In the genomic region with DNA sequence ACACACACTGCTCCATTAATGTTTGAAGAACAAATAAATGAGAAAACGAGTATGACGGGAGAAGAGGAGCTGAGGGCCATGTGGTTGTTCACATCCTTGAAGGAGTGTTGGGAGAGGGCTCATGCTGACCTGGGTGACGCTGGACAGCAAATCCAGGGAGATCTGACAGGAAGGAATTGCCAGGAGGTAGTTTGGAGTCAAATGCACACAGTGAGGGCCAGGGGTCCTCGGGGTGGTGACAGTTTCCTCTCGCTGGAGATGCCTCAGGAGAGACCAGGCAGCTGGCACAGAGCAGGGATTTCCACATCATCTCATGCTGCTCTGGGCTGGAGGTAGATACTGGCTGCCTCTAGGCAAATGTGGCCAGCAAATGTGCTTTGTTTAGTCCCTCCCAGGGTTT, we compare ENCODE assay signal across 2 cellular contexts.
TF ChIP-seq lines count a peak whose summit lies in the region.

No MANE protein-coding gene starts in this region.

TF ChIP-seq in HepG2, 621 proteins besides CTCF, POLR2A, EP300 and RAD21 (continues in another document):
- no peak for TF ChIP-seq SSRP1 (CRISPR knock-in tag; IDR thresholded peaks at IDR 0.05)
- TF ChIP-seq HOXA7 (CRISPR knock-in tag; IDR thresholded peaks at IDR 0.05), result no peak
- TF ChIP-seq ZNF543 (CRISPR knock-in tag; IDR thresholded peaks at IDR 0.05), result no peak
- TF ChIP-seq, protein P1, sequence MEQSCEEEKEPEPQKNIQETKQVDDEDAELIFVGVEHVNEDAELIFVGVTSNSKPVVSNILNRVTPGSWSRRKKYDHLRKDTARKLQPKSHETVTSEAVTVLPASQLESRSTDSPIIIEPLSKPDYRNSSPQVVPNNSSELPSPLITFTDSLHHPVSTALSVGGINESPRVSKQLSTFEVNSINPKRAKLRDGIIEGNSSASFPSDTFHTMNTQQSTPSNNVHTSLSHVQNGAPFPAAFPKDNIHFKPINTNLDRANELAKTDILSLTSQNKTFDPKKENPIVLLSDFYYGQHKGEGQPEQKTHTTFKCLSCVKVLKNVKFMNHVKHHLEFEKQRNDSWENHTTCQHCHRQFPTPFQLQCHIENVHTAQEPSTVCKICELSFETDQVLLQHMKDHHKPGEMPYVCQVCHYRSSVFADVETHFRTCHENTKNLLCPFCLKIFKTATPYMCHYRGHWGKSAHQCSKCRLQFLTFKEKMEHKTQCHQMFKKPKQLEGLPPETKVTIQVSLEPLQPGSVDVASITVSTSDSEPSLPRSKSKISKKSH (CRISPR knock-in tag; IDR thresholded peaks at IDR 0.05; ENCODE audit: borderline replicate concordance), result peak; percentile 50; the same call in 1 of the 2 replicates
- TF ChIP-seq, protein P2, sequence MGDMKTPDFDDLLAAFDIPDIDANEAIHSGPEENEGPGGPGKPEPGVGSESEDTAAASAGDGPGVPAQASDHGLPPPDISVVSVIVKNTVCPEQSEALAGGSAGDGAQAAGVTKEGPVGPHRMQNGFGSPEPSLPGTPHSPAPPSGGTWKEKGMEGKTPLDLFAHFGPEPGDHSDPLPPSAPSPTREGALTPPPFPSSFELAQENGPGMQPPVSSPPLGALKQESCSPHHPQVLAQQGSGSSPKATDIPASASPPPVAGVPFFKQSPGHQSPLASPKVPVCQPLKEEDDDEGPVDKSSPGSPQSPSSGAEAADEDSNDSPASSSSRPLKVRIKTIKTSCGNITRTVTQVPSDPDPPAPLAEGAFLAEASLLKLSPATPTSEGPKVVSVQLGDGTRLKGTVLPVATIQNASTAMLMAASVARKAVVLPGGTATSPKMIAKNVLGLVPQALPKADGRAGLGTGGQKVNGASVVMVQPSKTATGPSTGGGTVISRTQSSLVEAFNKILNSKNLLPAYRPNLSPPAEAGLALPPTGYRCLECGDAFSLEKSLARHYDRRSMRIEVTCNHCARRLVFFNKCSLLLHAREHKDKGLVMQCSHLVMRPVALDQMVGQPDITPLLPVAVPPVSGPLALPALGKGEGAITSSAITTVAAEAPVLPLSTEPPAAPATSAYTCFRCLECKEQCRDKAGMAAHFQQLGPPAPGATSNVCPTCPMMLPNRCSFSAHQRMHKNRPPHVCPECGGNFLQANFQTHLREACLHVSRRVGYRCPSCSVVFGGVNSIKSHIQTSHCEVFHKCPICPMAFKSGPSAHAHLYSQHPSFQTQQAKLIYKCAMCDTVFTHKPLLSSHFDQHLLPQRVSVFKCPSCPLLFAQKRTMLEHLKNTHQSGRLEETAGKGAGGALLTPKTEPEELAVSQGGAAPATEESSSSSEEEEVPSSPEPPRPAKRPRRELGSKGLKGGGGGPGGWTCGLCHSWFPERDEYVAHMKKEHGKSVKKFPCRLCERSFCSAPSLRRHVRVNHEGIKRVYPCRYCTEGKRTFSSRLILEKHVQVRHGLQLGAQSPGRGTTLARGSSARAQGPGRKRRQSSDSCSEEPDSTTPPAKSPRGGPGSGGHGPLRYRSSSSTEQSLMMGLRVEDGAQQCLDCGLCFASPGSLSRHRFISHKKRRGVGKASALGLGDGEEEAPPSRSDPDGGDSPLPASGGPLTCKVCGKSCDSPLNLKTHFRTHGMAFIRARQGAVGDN (CRISPR knock-in tag; IDR thresholded peaks at IDR 0.05), result peak; percentile 42; the same call in 1 of the 2 replicates
- 0 out of 2 replicates have a peak, but pooled peaks have one; percentile 28 for TF ChIP-seq KDM2A (CRISPR knock-in tag; IDR thresholded peaks at IDR 0.05; ENCODE audit: borderline replicate concordance, low read depth)
- TF ChIP-seq, protein P3, sequence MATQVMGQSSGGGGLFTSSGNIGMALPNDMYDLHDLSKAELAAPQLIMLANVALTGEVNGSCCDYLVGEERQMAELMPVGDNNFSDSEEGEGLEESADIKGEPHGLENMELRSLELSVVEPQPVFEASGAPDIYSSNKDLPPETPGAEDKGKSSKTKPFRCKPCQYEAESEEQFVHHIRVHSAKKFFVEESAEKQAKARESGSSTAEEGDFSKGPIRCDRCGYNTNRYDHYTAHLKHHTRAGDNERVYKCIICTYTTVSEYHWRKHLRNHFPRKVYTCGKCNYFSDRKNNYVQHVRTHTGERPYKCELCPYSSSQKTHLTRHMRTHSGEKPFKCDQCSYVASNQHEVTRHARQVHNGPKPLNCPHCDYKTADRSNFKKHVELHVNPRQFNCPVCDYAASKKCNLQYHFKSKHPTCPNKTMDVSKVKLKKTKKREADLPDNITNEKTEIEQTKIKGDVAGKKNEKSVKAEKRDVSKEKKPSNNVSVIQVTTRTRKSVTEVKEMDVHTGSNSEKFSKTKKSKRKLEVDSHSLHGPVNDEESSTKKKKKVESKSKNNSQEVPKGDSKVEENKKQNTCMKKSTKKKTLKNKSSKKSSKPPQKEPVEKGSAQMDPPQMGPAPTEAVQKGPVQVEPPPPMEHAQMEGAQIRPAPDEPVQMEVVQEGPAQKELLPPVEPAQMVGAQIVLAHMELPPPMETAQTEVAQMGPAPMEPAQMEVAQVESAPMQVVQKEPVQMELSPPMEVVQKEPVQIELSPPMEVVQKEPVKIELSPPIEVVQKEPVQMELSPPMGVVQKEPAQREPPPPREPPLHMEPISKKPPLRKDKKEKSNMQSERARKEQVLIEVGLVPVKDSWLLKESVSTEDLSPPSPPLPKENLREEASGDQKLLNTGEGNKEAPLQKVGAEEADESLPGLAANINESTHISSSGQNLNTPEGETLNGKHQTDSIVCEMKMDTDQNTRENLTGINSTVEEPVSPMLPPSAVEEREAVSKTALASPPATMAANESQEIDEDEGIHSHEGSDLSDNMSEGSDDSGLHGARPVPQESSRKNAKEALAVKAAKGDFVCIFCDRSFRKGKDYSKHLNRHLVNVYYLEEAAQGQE (IDR thresholded peaks at IDR 0.05; ENCODE audit: borderline replicate concordance in 1 of 2, low read depth in 1 of 2, low read length in 2 of 2), result peak in 1 of 2 experiments; percentile 60; a peak in 2 of 4 replicates
- TF ChIP-seq PHF20 (CRISPR knock-in tag; IDR thresholded peaks at IDR 0.05), result 0 out of 2 replicates have a peak, but pooled peaks have one; percentile 7
- no peak for TF ChIP-seq HMG20A (CRISPR knock-in tag; IDR thresholded peaks at IDR 0.05; ENCODE audit: borderline replicate concordance)
- no peak for TF ChIP-seq KLF16 (CRISPR knock-in tag; IDR thresholded peaks at IDR 0.05)
- peak; percentile 14; the same call in 1 of the 2 replicates for TF ChIP-seq ZNF292 (CRISPR knock-in tag; IDR thresholded peaks at IDR 0.05; ENCODE audit: borderline replicate concordance, low read depth)

TF ChIP-seq in WTC11, 78 proteins besides CTCF, POLR2A, EP300 and RAD21:
- TF ChIP-seq, protein P4, sequence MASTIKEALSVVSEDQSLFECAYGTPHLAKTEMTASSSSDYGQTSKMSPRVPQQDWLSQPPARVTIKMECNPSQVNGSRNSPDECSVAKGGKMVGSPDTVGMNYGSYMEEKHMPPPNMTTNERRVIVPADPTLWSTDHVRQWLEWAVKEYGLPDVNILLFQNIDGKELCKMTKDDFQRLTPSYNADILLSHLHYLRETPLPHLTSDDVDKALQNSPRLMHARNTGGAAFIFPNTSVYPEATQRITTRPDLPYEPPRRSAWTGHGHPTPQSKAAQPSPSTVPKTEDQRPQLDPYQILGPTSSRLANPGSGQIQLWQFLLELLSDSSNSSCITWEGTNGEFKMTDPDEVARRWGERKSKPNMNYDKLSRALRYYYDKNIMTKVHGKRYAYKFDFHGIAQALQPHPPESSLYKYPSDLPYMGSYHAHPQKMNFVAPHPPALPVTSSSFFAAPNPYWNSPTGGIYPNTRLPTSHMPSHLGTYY (CRISPR knock-in tag; IDR thresholded peaks at IDR 0.05), result no peak
- TF ChIP-seq, protein P5, sequence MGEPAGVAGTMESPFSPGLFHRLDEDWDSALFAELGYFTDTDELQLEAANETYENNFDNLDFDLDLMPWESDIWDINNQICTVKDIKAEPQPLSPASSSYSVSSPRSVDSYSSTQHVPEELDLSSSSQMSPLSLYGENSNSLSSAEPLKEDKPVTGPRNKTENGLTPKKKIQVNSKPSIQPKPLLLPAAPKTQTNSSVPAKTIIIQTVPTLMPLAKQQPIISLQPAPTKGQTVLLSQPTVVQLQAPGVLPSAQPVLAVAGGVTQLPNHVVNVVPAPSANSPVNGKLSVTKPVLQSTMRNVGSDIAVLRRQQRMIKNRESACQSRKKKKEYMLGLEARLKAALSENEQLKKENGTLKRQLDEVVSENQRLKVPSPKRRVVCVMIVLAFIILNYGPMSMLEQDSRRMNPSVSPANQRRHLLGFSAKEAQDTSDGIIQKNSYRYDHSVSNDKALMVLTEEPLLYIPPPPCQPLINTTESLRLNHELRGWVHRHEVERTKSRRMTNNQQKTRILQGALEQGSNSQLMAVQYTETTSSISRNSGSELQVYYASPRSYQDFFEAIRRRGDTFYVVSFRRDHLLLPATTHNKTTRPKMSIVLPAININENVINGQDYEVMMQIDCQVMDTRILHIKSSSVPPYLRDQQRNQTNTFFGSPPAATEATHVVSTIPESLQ (CRISPR knock-in tag; IDR thresholded peaks at IDR 0.05), result no peak
- no peak for TF ChIP-seq NR1H2 (CRISPR knock-in tag; IDR thresholded peaks at IDR 0.05)
- TF ChIP-seq, protein P6, sequence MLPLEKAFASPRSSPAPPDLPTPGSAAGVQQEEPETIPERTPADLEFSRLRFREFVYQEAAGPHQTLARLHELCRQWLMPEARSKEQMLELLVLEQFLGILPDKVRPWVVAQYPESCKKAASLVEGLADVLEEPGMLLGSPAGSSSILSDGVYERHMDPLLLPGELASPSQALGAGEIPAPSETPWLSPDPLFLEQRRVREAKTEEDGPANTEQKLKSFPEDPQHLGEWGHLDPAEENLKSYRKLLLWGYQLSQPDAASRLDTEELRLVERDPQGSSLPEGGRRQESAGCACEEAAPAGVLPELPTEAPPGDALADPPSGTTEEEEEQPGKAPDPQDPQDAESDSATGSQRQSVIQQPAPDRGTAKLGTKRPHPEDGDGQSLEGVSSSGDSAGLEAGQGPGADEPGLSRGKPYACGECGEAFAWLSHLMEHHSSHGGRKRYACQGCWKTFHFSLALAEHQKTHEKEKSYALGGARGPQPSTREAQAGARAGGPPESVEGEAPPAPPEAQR (CRISPR knock-in tag; IDR thresholded peaks at IDR 0.05), result no peak
- no peak for TF ChIP-seq RORB (CRISPR knock-in tag; IDR thresholded peaks at IDR 0.05)
